ENCODE assay signal across 8 cellular contexts in genomic region chr13:48532146-48532472, GRCh38. TPM values are rescaled to one million over a fixed set of nuclear protein-coding genes. Genes with fewer than 3 reads are reported as not detected.
DNase-seq lines count a peak whose midpoint lies in the region; ATAC-seq and TF ChIP-seq lines count a peak whose summit lies in the region.

No MANE protein-coding gene starts in this region.

- H3K4me1 ChIP-seq in ES-I3 (ENCODE audit: insufficient read depth, low read length) (no peaks in the 10 kb centered on the region), iPS-20b (ENCODE audit: insufficient read depth, low read length) (peaks cover 5% of the 10 kb centered on the region; the same call in 1 of the 2 replicates)

- H3K9me3 ChIP-seq in ES-I3 (ENCODE audit: control insufficient read depth, insufficient read depth, low read length) = no peaks in the 10 kb centered on the region
- H3K9me3 ChIP-seq in iPS-20b (ENCODE audit: insufficient read depth, low read depth, low read length) = no peaks in the 10 kb centered on the region

- H3K27ac ChIP-seq in iPS-20b (ENCODE audit: low read length) = peak overlapping the region; percentile 65

- H3K9ac ChIP-seq in ES-I3 (ENCODE audit: low read depth, low read length) = peak overlapping the region; percentile 83
- H3K9ac ChIP-seq in iPS-20b (ENCODE audit: low read depth, low read length) = peak overlapping the region; percentile 92

- H3K36me3 ChIP-seq in ES-I3 (ENCODE audit: insufficient read depth, low read length) = no peaks in the 10 kb centered on the region
- no peaks in the 10 kb centered on the region for H3K36me3 ChIP-seq in iPS-20b (ENCODE audit: insufficient read depth, low read depth, low read length)

- peak overlapping the region; percentile 74 for H3K4me3 ChIP-seq in astrocyte of the cerebellum (ENCODE audit: low read depth, low read length)
- peak overlapping the region; percentile 85 for H3K4me3 ChIP-seq in iPS-20b (ENCODE audit: low read length)

- ATAC-seq in GM21526 (IDR thresholded peaks at IDR 0.05; ENCODE audit: low FRiP score, unreplicated experiment) = no peak

- H3K27me3 ChIP-seq in iPS-20b (ENCODE audit: insufficient read depth, low read length) = no peaks in the 10 kb centered on the region

- in situ Hi-C loops in astrocyte of the cerebellum (cut with HindIII; ENCODE audit: low sequenced_read_pairs) = no loop called here

- DNase-seq in HT-29 (ENCODE audit: low spot score) (peak; percentile 81), astrocyte of the cerebellum (ENCODE audit: low read depth) (peak; percentile 19), smooth muscle cell of the brain vasculature (ENCODE audit: low read depth, low spot score) (peak; percentile 31), NCI-H1436 treated with DMSO at 0.1 percent for 48 hours (lab: John Stamatoyannopoulos, UW) (no peak)
- no peak for DNase-seq in effector CD8-positive, alpha-beta T cell (lab: John Stamatoyannopoulos, UW)

- TF ChIP-seq CTCF in astrocyte of the cerebellum (IDR thresholded peaks at IDR 0.05; ENCODE audit: low read depth, low read length, missing control alignments) = no peak

RNA-seq across cellular contexts. Expression of gene RCBTB2, which starts 0.8 kb away (rescaled TPM):
- 1.0 and 2.9 TPM in 2 replicates for total RNA-seq in HT-29 (2014; rRNA removed; shearing (Covaris generic))

Comparison
In these comparisons a context has a peak if more than half of its experiments do, and no peak if none do; other contexts are left out.
1. DNase-seq: peak in HT-29 (single experiment), astrocyte of the cerebellum (single experiment) and smooth muscle cell of the brain vasculature (single experiment); none in effector CD8-positive, alpha-beta T cell (single experiment) and NCI-H1436 treated with DMSO at 0.1 percent for 48 hours (single experiment).